12 cellular contexts compared by ENCODE assay signal in genomic region chr20:46220808-46221207, GRCh38.
DNase-seq lines count a peak whose midpoint lies in the region; ATAC-seq, FAIRE-seq and TF ChIP-seq lines count a peak whose summit lies in the region.
"Had no signal": no experiment of that assay in that cellular context is flagged by ENCODE, and none has a peak within 500 bp of the region (broad histone marks: within the 10 kb centered on the region; RNA-seq: fewer than 3 reads in every experiment).

No MANE protein-coding gene starts in this region.

- H3K4me1 ChIP-seq in small intestine (ENCODE audit: control insufficient read depth in 2 of 2, insufficient read depth in 1 of 2, low read depth in 1 of 2, low read length in 1 of 2): no peaks in the 10 kb centered on the region
- peaks cover 0 to 21% (median 9%) of the 10 kb centered on the region in 3 donors for H3K4me1 ChIP-seq in gastroesophageal sphincter

- H3K27me3 ChIP-seq in small intestine (ENCODE audit: control insufficient read depth in 2 of 2, insufficient read depth in 2 of 2, low read length in 2 of 2) (peaks cover 0 to 6% of the 10 kb centered on the region in 2 donors), gastroesophageal sphincter (peaks cover 22% of the 10 kb centered on the region)

- H3K27ac Mint-ChIP-seq in glutamatergic neuron (ENCODE audit: unreplicated experiment) (peak overlapping the region; percentile 98), mesothelial cell of epicardium (no peak overlapping the region)

- peaks cover 9% of the 10 kb centered on the region for H3K9me3 Mint-ChIP-seq in glutamatergic neuron (ENCODE audit: unreplicated experiment)
- no peaks in the 10 kb centered on the region for H3K9me3 Mint-ChIP-seq in mesothelial cell of epicardium

- peak overlapping the region; percentile 21 for H3K4me3 Mint-ChIP-seq in glutamatergic neuron (ENCODE audit: unreplicated experiment)
- no peak overlapping the region for H3K4me3 Mint-ChIP-seq in mesothelial cell of epicardium

- TF ChIP-seq EP300 in gastroesophageal sphincter (IDR thresholded peaks at IDR 0.05): no peak

- H3K36me3 Mint-ChIP-seq in glutamatergic neuron (ENCODE audit: unreplicated experiment): no peaks in the 10 kb centered on the region
- no peaks in the 10 kb centered on the region for H3K36me3 Mint-ChIP-seq in mesothelial cell of epicardium

- H3K27me3 Mint-ChIP-seq in glutamatergic neuron (ENCODE audit: unreplicated experiment) (peaks cover 5% of the 10 kb centered on the region), mesothelial cell of epicardium (ENCODE audit: low read depth) (peaks cover 50% of the 10 kb centered on the region)

- TF ChIP-seq POLR2A in gastroesophageal sphincter (IDR thresholded peaks at IDR 0.05): no peak

- DNase-seq in NCI-H1436 (lab: John Stamatoyannopoulos, UW) (peak; percentile 45), NCI-H1436 treated with DMSO at 0.1 percent for 48 hours (lab: John Stamatoyannopoulos, UW) (no peak), NCI-H526 (lab: John Stamatoyannopoulos, UW) (peak; percentile 98), glutamatergic neuron (peak; percentile 60), small intestine (peak; percentile 13), mesothelial cell of epicardium (ENCODE audit: low spot score in 2 of 2, unreplicated experiment in 2 of 2) (no peak), D721Med (ENCODE audit: insufficient read length, low spot score) (no peak)
- DNase-seq: activated naive CD4-positive, alpha-beta T cell treated with Interleukin-2 at 50 U/mL for 16 hours; effector CD8-positive, alpha-beta T cell had no signal

- H3K27ac ChIP-seq in small intestine (ENCODE audit: low read depth in 1 of 2, low read length in 1 of 2): no peak overlapping the region
- no peak overlapping the region for H3K27ac ChIP-seq in gastroesophageal sphincter
- H3K27ac ChIP-seq: A549, VCaP had no signal

- TF ChIP-seq CTCF in glutamatergic neuron (IDR thresholded peaks at IDR 0.05; ENCODE audit: partially characterized antibody, unreplicated experiment) (no peak), mesothelial cell of epicardium (IDR thresholded peaks at IDR 0.05; ENCODE audit: unreplicated experiment) (no peak), gastroesophageal sphincter (IDR thresholded peaks at IDR 0.05) (no peak), D721Med (IDR thresholded peaks at IDR 0.05; ENCODE audit: insufficient read depth, missing control alignments) (no peak)

- H3K4me3 ChIP-seq in small intestine (ENCODE audit: low read depth in 1 of 2, low read length in 2 of 2): no peak overlapping the region
- no peak overlapping the region for H3K4me3 ChIP-seq in gastroesophageal sphincter
- H3K4me3 ChIP-seq: A549 had no signal

- FAIRE-seq in small intestine (lab: Jason Lieb, UNC) (no peak), D721Med (lab: Jason Lieb, UNC) (no peak)
- FAIRE-seq: A549 had no signal

- ATAC-seq in gastroesophageal sphincter: no peak

- H3K36me3 ChIP-seq in small intestine (ENCODE audit: control insufficient read depth in 2 of 2, insufficient read depth in 2 of 2, low read length in 2 of 2) (no peaks in the 10 kb centered on the region), gastroesophageal sphincter (no peaks in the 10 kb centered on the region)

- WGBS in small intestine, 3 donors: 36 to 55% (median 46%) methylated on average over 6 of the region's 6 CpGs
- WGBS in gastroesophageal sphincter (ENCODE audit: low coverage in 1 of 2), 2 donors: 64 to 82% methylated on average over 2 to 6 of the region's 6 CpGs

- peaks cover 40% of the 10 kb centered on the region for H3K4me1 Mint-ChIP-seq in glutamatergic neuron (ENCODE audit: low read depth, unreplicated experiment)
- no peaks in the 10 kb centered on the region for H3K4me1 Mint-ChIP-seq in mesothelial cell of epicardium

- H3K9me3 ChIP-seq in small intestine (ENCODE audit: control insufficient read depth, low read depth): no peaks in the 10 kb centered on the region
- H3K9me3 ChIP-seq in gastroesophageal sphincter: no peaks in the 10 kb centered on the region
- H3K9me3 ChIP-seq: A549 had no signal

Comparison
In these comparisons a context has a peak if more than half of its experiments do, and no peak if none do; other contexts are left out.
1. DNase-seq: peak in NCI-H1436 (single experiment), NCI-H526 (2 of 2), glutamatergic neuron (single experiment) and small intestine (single experiment); none in NCI-H1436 treated with DMSO at 0.1 percent for 48 hours (single experiment), mesothelial cell of epicardium (0 of 2) and D721Med (single experiment).